15 cellular contexts compared by ENCODE assay signal in the genomic region with DNA sequence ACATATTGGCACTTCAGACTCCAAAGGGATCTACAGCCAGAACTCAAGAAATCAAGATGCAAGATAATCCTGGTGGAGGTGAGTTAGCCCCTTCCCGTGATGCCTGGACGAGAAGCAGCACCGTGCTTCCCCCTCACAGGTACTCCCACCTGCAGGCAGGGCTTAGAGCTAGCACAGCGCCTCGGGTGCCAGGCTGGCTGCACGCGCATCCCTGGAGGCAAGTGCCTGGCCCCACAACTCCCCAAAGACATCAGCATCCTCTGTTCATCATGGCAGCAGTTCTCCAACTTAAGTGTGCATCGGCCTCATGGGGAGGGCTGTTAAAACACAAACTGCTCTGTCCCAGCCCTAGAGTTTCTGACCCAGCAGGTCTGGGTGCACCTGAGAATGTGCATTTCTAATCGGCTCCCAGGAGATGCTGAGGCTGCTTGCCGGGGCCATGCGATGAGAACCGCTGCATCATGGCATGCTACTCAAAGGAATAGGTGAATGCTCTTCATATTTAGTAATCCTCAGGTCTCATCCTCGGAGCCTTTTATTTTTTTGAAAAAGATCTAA.
DNase-seq lines count a peak whose midpoint lies in the region; ATAC-seq and TF ChIP-seq lines count a peak whose summit lies in the region.
"Had no signal": no experiment of that assay in that cellular context is flagged by ENCODE, and none has a peak within 500 bp of the region (broad histone marks: within the 10 kb centered on the region; RNA-seq: fewer than 3 reads in every experiment).

No MANE protein-coding gene starts in this region.

- H3K79me1 ChIP-seq in IMR-90 (ENCODE audit: low read depth in 1 of 2, low read length in 2 of 2) (no peaks in the 10 kb centered on the region), mesenchymal stem cell (replicated peaks; ENCODE audit: low read length, poor library complexity, severe bottlenecking) (no peaks in the 10 kb centered on the region)

- no peak for TF ChIP-seq EP300 in sigmoid colon (IDR thresholded peaks at IDR 0.05)

- H3K4me1 ChIP-seq in IMR-90 (ENCODE audit: control insufficient read depth, insufficient read depth, low read length) (peaks cover 12% of the 10 kb centered on the region), mesenchymal stem cell (ENCODE audit: control insufficient read depth, insufficient read depth, low read depth, low read length) (no peaks in the 10 kb centered on the region), sigmoid colon (no peaks in the 10 kb centered on the region)

- H3K9me1 ChIP-seq in IMR-90 (ENCODE audit: insufficient read depth, low read length): peaks cover 24% of the 10 kb centered on the region

- H4K20me1 ChIP-seq in IMR-90 (ENCODE audit: insufficient read depth, low read length): no peaks in the 10 kb centered on the region
- H4K20me1 ChIP-seq: BLaER1 treated with 17β-estradiol and CSF1 and Interleukin-3, amounts not matched to agents 10 nM and 100 nM had no signal

- no peak overlapping the region for H2BK12ac ChIP-seq in mesenchymal stem cell (ENCODE audit: low read length in 2 of 2)

- POLR2A ChIA-PET in IMR-90 (lab: Charles Lee; ENCODE audit: unreplicated experiment): no interaction called here

- H2BK120ac ChIP-seq in IMR-90 (ENCODE audit: low read depth, low read length) (no peak overlapping the region), mesenchymal stem cell (ENCODE audit: low read depth, low read length) (no peak overlapping the region)

- H4K5ac ChIP-seq in IMR-90 (ENCODE audit: low read depth, low read length): no peak overlapping the region

- DNase-seq in IMR-90 (no peak), ecto neural progenitor cell (ENCODE audit: low spot score) (peak; percentile 24), mesenchymal stem cell (no peak), sigmoid colon (peak; percentile 36)
- DNase-seq in activated effector memory CD4-positive, alpha-beta T cell treated with Interleukin-2 at 50 U/mL for 16 hours: no peak
- no peak for DNase-seq in activated naive CD8-positive, alpha-beta T cell treated with anti-CD3 and anti-CD28 coated beads, Interleukin-2, amount 50 U/mL, for 24 hours
- DNase-seq: Calu3; CD8-positive, alpha-beta T cell; DMS79 treated with DMSO at 0.1 percent for 48 hours; GF-D8; GOT3; H9 had no signal

- H3K4me3 ChIP-seq in IMR-90 (ENCODE audit: insufficient read depth, low read depth, low read length) (no peak overlapping the region), mesenchymal stem cell (ENCODE audit: insufficient read depth in 1 of 2, low read depth in 1 of 2, low read length in 2 of 2) (no peak overlapping the region), sigmoid colon (no peak overlapping the region)
- H3K4me3 ChIP-seq: BLaER1 treated with 17β-estradiol and CSF1 and Interleukin-3, amounts not matched to agents 10 nM and 100 nM had no signal

- dilution Hi-C loops in IMR-90 (cut with HindIII; ENCODE audit: low sequenced_read_pairs, unreplicated experiment): no loop called here

- H3K4me1 Mint-ChIP-seq in activated naive CD8-positive, alpha-beta T cell treated with anti-CD3 and anti-CD28 coated beads, Interleukin-2, amount 50 U/mL, for 24 hours: no peaks in the 10 kb centered on the region
- H3K4me1 Mint-ChIP-seq: B cell had no signal

- no peak overlapping the region for H3K27ac Mint-ChIP-seq in activated naive CD8-positive, alpha-beta T cell treated with anti-CD3 and anti-CD28 coated beads, Interleukin-2, amount 50 U/mL, for 24 hours
- H3K27ac Mint-ChIP-seq: B cell; CD8-positive, alpha-beta T cell; H9 had no signal

- H3K4me2 ChIP-seq in IMR-90 (ENCODE audit: low read depth, low read length): no peak overlapping the region
- no peak overlapping the region for H3K4me2 ChIP-seq in mesenchymal stem cell (ENCODE audit: low read length, poor library complexity, severe bottlenecking)

- ATAC-seq in IMR-90 (ENCODE audit: low read depth): no peak
- no peak for ATAC-seq in HG02884 (IDR thresholded peaks at IDR 0.05; ENCODE audit: unreplicated experiment)
- no peak for ATAC-seq in activated naive CD8-positive, alpha-beta T cell treated with anti-CD3 and anti-CD28 coated beads, Interleukin-2, amount 50 U/mL, for 24 hours
- ATAC-seq: CD8-positive, alpha-beta T cell had no signal

- H3K27me3 Mint-ChIP-seq in activated naive CD8-positive, alpha-beta T cell treated with anti-CD3 and anti-CD28 coated beads, Interleukin-2, amount 50 U/mL, for 24 hours: no peaks in the 10 kb centered on the region
- H3K27me3 Mint-ChIP-seq: B cell had no signal

- H3K36me3 ChIP-seq in IMR-90 (ENCODE audit: control insufficient read depth, insufficient read depth, low read length): no peaks in the 10 kb centered on the region
- H3K36me3 ChIP-seq in mesenchymal stem cell (ENCODE audit: control insufficient read depth in 1 of 2, insufficient read depth in 2 of 2, low read depth in 1 of 2, low read length in 2 of 2): no peaks in the 10 kb centered on the region
- no peaks in the 10 kb centered on the region for H3K36me3 ChIP-seq in sigmoid colon

- H2BK5ac ChIP-seq in IMR-90 (ENCODE audit: low read depth, low read length, poor library complexity, severe bottlenecking): no peak overlapping the region
- no peak overlapping the region for H2BK5ac ChIP-seq in mesenchymal stem cell (ENCODE audit: low read depth, low read length, poor library complexity, severe bottlenecking)

- WGBS in IMR-90 (ENCODE audit: extremely low coverage in 2 of 2, insufficient read length in 1 of 2), 2 experiments: 94% methylated on average over 5 of the region's 13 CpGs; no CpG with 5 or more reads in 1 of the 2 experiments
- WGBS in mesenchymal stem cell: 86% methylated on average over 13 of the region's 13 CpGs
- WGBS in sigmoid colon, 2 donors: 92 to 94% methylated on average over 13 of the region's 13 CpGs

- H3K56ac ChIP-seq in IMR-90 (ENCODE audit: extremely low read depth, insufficient read depth, low read length): no peak overlapping the region

- H3K9me3 ChIP-seq in IMR-90 (ENCODE audit: control insufficient read depth, insufficient read depth, low read length) (peaks cover 3% of the 10 kb centered on the region; the same call in 1 of the 2 replicates), mesenchymal stem cell (ENCODE audit: control insufficient read depth, low read length) (no peaks in the 10 kb centered on the region), sigmoid colon (no peaks in the 10 kb centered on the region)

- no peak overlapping the region for H3K18ac ChIP-seq in IMR-90 (ENCODE audit: low read depth, low read length)
- no peak overlapping the region for H3K18ac ChIP-seq in mesenchymal stem cell (ENCODE audit: low read depth in 1 of 2, low read length in 2 of 2)

- H3K4me3 Mint-ChIP-seq in activated naive CD8-positive, alpha-beta T cell treated with anti-CD3 and anti-CD28 coated beads, Interleukin-2, amount 50 U/mL, for 24 hours: no peak overlapping the region
- H3K4me3 Mint-ChIP-seq: B cell; CD8-positive, alpha-beta T cell; H9 had no signal

- H2BK20ac ChIP-seq in IMR-90 (ENCODE audit: low read depth, low read length): no peak overlapping the region

- BruUV-seq in IMR-90 (replicated peaks; lab: Mats Ljungman, UMichigan): no TSS peak

- peak overlapping the region; percentile 9 for H2AK9ac ChIP-seq in IMR-90 (replicated peaks; ENCODE audit: low read depth, low read length, poor library complexity)

- in situ Hi-C loops in IMR-90 (cut with MboI; ENCODE audit: low sequenced_read_pairs): no loop called here

- no peak for TF ChIP-seq CTCF in IMR-90 (conservative IDR thresholded peaks at IDR 0.05; ENCODE audit: low read depth, low read length)
- TF ChIP-seq CTCF in sigmoid colon (IDR thresholded peaks at IDR 0.05): no peak

- H3K27me3 ChIP-seq in IMR-90 (ENCODE audit: control insufficient read depth, insufficient read depth, low read length): no peaks in the 10 kb centered on the region
- H3K27me3 ChIP-seq in mesenchymal stem cell (ENCODE audit: control insufficient read depth in 1 of 2, insufficient read depth in 1 of 2, low read length in 2 of 2): peaks cover 0 to 22% of the 10 kb centered on the region in 2 experiments
- no peaks in the 10 kb centered on the region for H3K27me3 ChIP-seq in sigmoid colon

- H2AFZ ChIP-seq in IMR-90 (replicated peaks; ENCODE audit: low read length, poor library complexity) (no peak overlapping the region), mesenchymal stem cell (ENCODE audit: low read depth, low read length) (no peak overlapping the region)

- H3K9me3 Mint-ChIP-seq in activated naive CD8-positive, alpha-beta T cell treated with anti-CD3 and anti-CD28 coated beads, Interleukin-2, amount 50 U/mL, for 24 hours: no peaks in the 10 kb centered on the region
- H3K9me3 Mint-ChIP-seq: CD8-positive, alpha-beta T cell had no signal

- H3K4ac ChIP-seq in IMR-90 (ENCODE audit: low read depth, low read length) (no peak overlapping the region), mesenchymal stem cell (ENCODE audit: low read depth in 1 of 2, low read length in 2 of 2) (no peak overlapping the region)

- H3K23ac ChIP-seq in IMR-90 (ENCODE audit: low read depth, low read length) (no peak overlapping the region), mesenchymal stem cell (ENCODE audit: low read length in 2 of 2) (no peak overlapping the region)

- H4K8ac ChIP-seq in IMR-90 (ENCODE audit: low read depth in 2 of 2, low read length in 2 of 2) (no peak overlapping the region), mesenchymal stem cell (ENCODE audit: low read length) (no peak overlapping the region)

- H3K27ac ChIP-seq in IMR-90 (ENCODE audit: insufficient read depth, low read length) (no peak overlapping the region), mesenchymal stem cell (ENCODE audit: low read length, poor library complexity, severe bottlenecking) (no peak overlapping the region), sigmoid colon (no peak overlapping the region)
- H3K27ac ChIP-seq: BLaER1 treated with 17β-estradiol and CSF1 and Interleukin-3, amounts not matched to agents 10 nM and 100 nM had no signal

- H3K14ac ChIP-seq in IMR-90 (replicated peaks; ENCODE audit: low read depth, low read length) (no peak overlapping the region), mesenchymal stem cell (ENCODE audit: low read length in 2 of 2) (peak overlapping the region in 1 of 2 experiments; percentile 66)

- CTCF ChIA-PET in IMR-90 (lab: Yijun Ruan, JAX): no interaction called here

- H2BK15ac ChIP-seq in IMR-90 (ENCODE audit: low read depth, low read length) (no peak overlapping the region), mesenchymal stem cell (ENCODE audit: low read depth, poor library complexity, severe bottlenecking) (no peak overlapping the region)

- no peak for TF ChIP-seq RAD21 in IMR-90 (IDR thresholded peaks at IDR 0.05; ENCODE audit: low read length)

- H3K9ac ChIP-seq in IMR-90 (ENCODE audit: low read depth, low read length) (no peak overlapping the region), mesenchymal stem cell (ENCODE audit: low read length) (no peak overlapping the region)
- H3K9ac ChIP-seq: BLaER1 treated with 17β-estradiol and CSF1 and Interleukin-3, amounts not matched to agents 10 nM and 100 nM had no signal

- TF ChIP-seq POLR2A in IMR-90 (IDR thresholded peaks at IDR 0.05; ENCODE audit: low read depth, low read length) (no peak), sigmoid colon (IDR thresholded peaks at IDR 0.05) (no peak)

- H4K91ac ChIP-seq in IMR-90 (ENCODE audit: insufficient read depth, low read depth, low read length) (no peak overlapping the region), mesenchymal stem cell (ENCODE audit: low read length) (peak overlapping the region; percentile 64)

- H3K36me3 Mint-ChIP-seq in activated naive CD8-positive, alpha-beta T cell treated with anti-CD3 and anti-CD28 coated beads, Interleukin-2, amount 50 U/mL, for 24 hours (ENCODE audit: low read depth): no peaks in the 10 kb centered on the region

- H2AK5ac ChIP-seq in IMR-90 (ENCODE audit: low read depth, low read length) (peak overlapping the region; percentile 2; the same call in 1 of the 2 replicates), mesenchymal stem cell (ENCODE audit: low read length, severe bottlenecking) (no peak overlapping the region)

- intact Hi-C loops in IMR-90 (cut with micrococcal nuclease) (no loop called here), sigmoid colon (cut with DNase I) (no loop called here)

Comparison
In these comparisons a context has a peak if more than half of its experiments do, and no peak if none do; other contexts are left out.
1. DNase-seq: peak in ecto neural progenitor cell (single experiment) and sigmoid colon (single experiment); none in IMR-90 (single experiment), mesenchymal stem cell (single experiment), activated effector memory CD4-positive, alpha-beta T cell treated with Interleukin-2 at 50 U/mL for 16 hours (single experiment) and activated naive CD8-positive, alpha-beta T cell treated with anti-CD3 and anti-CD28 coated beads, Interleukin-2, amount 50 U/mL, for 24 hours (single experiment).